ENCODE assay signal across 9 cellular contexts in the genomic region with DNA sequence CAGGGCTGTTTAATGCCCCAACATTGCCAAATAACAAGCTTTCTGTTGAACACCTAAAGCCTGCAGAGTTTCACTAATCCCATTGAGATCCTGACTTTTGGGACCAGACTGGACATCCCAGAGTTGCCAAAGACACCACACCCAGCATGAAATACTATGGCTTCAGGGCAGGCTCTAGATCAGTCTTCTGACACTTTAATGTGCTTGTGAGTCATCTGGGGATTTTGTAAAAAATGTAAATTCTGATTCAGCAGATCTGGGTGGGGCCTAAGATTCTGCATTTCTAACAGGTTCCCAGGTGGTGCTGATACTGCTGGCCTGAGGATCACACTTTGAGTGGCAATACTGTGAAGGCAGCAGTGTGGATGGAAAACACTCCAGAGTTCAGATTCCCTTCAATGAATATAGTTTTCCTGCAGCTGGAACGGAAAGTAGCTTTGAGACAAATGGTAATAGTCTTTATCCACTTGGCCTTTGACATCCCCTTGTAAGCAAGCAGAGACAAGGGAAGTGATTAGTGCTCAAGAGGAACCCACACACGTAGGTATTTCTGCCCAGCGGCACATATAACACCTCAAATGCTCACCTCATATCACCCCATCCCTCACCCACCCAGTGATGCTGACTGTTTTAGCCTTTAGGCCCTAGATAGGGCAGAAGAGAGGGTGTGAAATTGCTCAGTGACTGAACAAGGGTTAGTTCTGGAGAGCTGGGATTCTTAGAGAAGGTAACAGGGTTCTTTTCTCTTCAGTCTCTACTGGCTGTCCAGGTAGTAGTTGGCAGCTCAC. TPM values are rescaled to one million over a fixed set of nuclear protein-coding genes. Genes with fewer than 3 reads are reported as not detected.
DNase-seq lines count a peak whose midpoint lies in the region; ATAC-seq and TF ChIP-seq lines count a peak whose summit lies in the region.
"Had no signal": no experiment of that assay in that cellular context is flagged by ENCODE, and none has a peak within 500 bp of the region (broad histone marks: within the 10 kb centered on the region; RNA-seq: fewer than 3 reads in every experiment).

No MANE protein-coding gene starts in this region.

- no peak for TF ChIP-seq CTCF in left lung (IDR thresholded peaks at IDR 0.05)

- CTCF ChIA-PET in HEK293T (lab: Yijun Ruan, JAX), result interaction anchor here (0.6 kb wide), 1 partner anchor 167 kb away, joined by 3 read pairs; no protein-coding TSS in a partner anchor

- POLR2A ChIA-PET in HEK293T (lab: Yijun Ruan, JAX), result interaction anchor here (2.4 kb wide), 1 partner anchor 50 kb away, joined by 12 read pairs; no protein-coding TSS in a partner anchor

- H3K4me1 ChIP-seq in SJSA1 (replicated peaks) (peaks cover 43% of the 10 kb centered on the region), left lung (peaks cover 0 to 29% of the 10 kb centered on the region in 2 donors)

- H3K9me3 ChIP-seq in SJSA1 (replicated peaks) (no peaks in the 10 kb centered on the region), left lung (no peaks in the 10 kb centered on the region)
- H3K9me3 ChIP-seq: vagina had no signal

- no peaks in the 10 kb centered on the region for H3K27me3 ChIP-seq in SJSA1 (replicated peaks)
- H3K27me3 ChIP-seq in left lung, result no peaks in the 10 kb centered on the region
- H3K27me3 ChIP-seq: vagina had no signal

- ATAC-seq in left lung (peak; percentile 29), GM21528 (IDR thresholded peaks at IDR 0.05; ENCODE audit: low FRiP score, unreplicated experiment) (no peak), HG03095 (IDR thresholded peaks at IDR 0.05; ENCODE audit: unreplicated experiment) (no peak)

- H3K27ac ChIP-seq in SJSA1, result peak overlapping the region; percentile 72
- H3K27ac ChIP-seq in left lung, result no peak overlapping the region
- H3K27ac ChIP-seq: vagina had no signal

- H3K4me3 ChIP-seq in SJSA1 (no peak overlapping the region), left lung (no peak overlapping the region)
- H3K4me3 ChIP-seq: vagina had no signal

- DNase-seq in ELF-1 (ENCODE audit: low read depth, low spot score) (peak; percentile 27), HEK293T (ENCODE audit: extremely low spot score) (no peak), SJSA1 (ENCODE audit: low read depth in 1 of 2, low spot score in 2 of 2) (peak; percentile 49 to 59), left lung (no peak), COR-L47 (lab: John Stamatoyannopoulos, UW) (no peak), dedifferentiated amniotic fluid mesenchymal stem cell (ENCODE audit: extremely low spot score) (no peak)

- intact Hi-C loops in left lung (cut with DNase I), result no loop called here

- no peaks in the 10 kb centered on the region for H3K36me3 ChIP-seq in SJSA1
- H3K36me3 ChIP-seq in left lung, result no peaks in the 10 kb centered on the region
- H3K36me3 ChIP-seq: vagina had no signal

TF ChIP-seq in HEK293T, 16 proteins besides CTCF, POLR2A, EP300 and RAD21:
- peak; percentile 54 for TF ChIP-seq PKNOX1 (IDR thresholded peaks at IDR 0.05)
- no peak for TF ChIP-seq SP1 (IDR thresholded peaks at IDR 0.05)

RNA-seq across cellular contexts. Expression of gene GSK3B, which starts 51.4 kb away (rescaled TPM):
- total RNA-seq in SJSA1 (2014; rRNA removed; shearing (Covaris generic)), result 34.0 and 45.5 TPM in 2 replicates
- 10 to 100 TPM; 42.0 to 53.0 TPM for total RNA-seq in left lung

Comparison
In these comparisons a context has a peak if more than half of its experiments do, and no peak if none do; other contexts are left out.
1. DNase-seq: peak in ELF-1 (single experiment) and SJSA1 (2 of 2); none in HEK293T (single experiment), left lung (0 of 2), COR-L47 (single experiment) and dedifferentiated amniotic fluid mesenchymal stem cell (single experiment).